In the genomic region with DNA sequence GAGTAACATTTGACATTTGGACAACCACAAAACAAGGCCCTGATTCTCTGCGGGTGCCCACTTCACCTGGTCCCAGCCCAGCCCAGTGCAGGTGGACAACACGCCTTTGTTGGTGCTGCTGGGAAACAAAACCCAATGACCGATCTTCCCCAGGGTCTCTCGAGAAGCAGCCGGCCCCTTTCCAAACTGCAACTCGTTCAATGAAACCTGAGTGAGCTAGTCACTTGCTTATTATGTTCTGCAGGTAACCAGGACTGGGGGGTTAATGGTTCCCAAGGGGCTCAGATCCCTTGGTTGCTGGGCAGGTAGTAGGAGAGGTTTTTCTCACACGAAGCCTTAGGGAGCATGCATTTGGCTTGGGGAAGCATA, we compare ENCODE assay signal across 28 cellular contexts. TPM values are rescaled to one million over a fixed set of nuclear protein-coding genes. Genes with fewer than 3 reads are reported as not detected.
DNase-seq lines count a peak whose midpoint lies in the region; ATAC-seq, FAIRE-seq and TF ChIP-seq lines count a peak whose summit lies in the region.
"Had no signal": no experiment of that assay in that cellular context is flagged by ENCODE, and none has a peak within 500 bp of the region (broad histone marks: within the 10 kb centered on the region; RNA-seq: fewer than 3 reads in every experiment).

No MANE protein-coding gene starts in this region.

- CTCF ChIA-PET in K562 (lab: Yijun Ruan, JAX; ENCODE audit: low intra/inter-chr PET ratio): interaction anchor here (1.1 kb wide), 1 partner anchor 98 kb away, joined by 3 read pairs; no protein-coding TSS in a partner anchor
- CTCF ChIA-PET in activated CD4-positive, alpha-beta T cell treated with anti-CD3 and anti-CD28 coated beads for 36 hours (lab: Charles Lee): interaction anchor here (0.8 to 1.1 kb wide), 3 partner anchors 48 to 116 kb away, joined by 3 to 8 read pairs (median 3); no protein-coding TSS in a partner anchor

- no peak overlapping the region for H3K27ac Mint-ChIP-seq in activated CD4-positive, alpha-beta T cell treated with anti-CD3 and anti-CD28 coated beads for 36 hours
- H3K27ac Mint-ChIP-seq: activated naive CD4-positive, alpha-beta T cell treated with anti-CD3 and anti-CD28 coated beads for 36 hours; natural killer cell had no signal

- intact Hi-C loops in K562 (cut with micrococcal nuclease) (no loop called here), right lobe of liver (cut with DNase I) (no loop called here), thyroid gland (cut with DNase I) (no loop called here)
- intact Hi-C loops in activated CD4-positive, alpha-beta T cell treated with anti-CD3 and anti-CD28 coated beads for 36 hours (cut with DNase I, micrococcal nuclease): no loop called here

- H3K9me3 ChIP-seq in K562 (replicated peaks; ENCODE audit: control insufficient read depth, insufficient read depth, low read depth, low read length) (no peaks in the 10 kb centered on the region), right lobe of liver (no peaks in the 10 kb centered on the region), thyroid gland (no peaks in the 10 kb centered on the region)
- H3K9me3 ChIP-seq: A549, prostate gland, SJCRH30, stomach had no signal

- under 1% methylated on average over 7 of the region's 7 CpGs for WGBS in K562 (ENCODE audit: insufficient coverage, low coverage, missing lambda C conversion rate)
- 93% methylated on average over 5 of the region's 7 CpGs for WGBS in right lobe of liver (ENCODE audit: insufficient coverage, low coverage, low lambda C conversion rate, missing lambda C conversion rate)
- 76 to 85% methylated on average over 7 of the region's 7 CpGs for WGBS in thyroid gland, 2 donors

- no peak overlapping the region for H3K4me2 ChIP-seq in K562 (ENCODE audit: insufficient read depth, low read length)

- H3K4me1 ChIP-seq in K562 (replicated peaks in 1 of 2; ENCODE audit: control insufficient read depth in 2 of 2, insufficient read depth in 2 of 2, low read length in 2 of 2): no peaks in the 10 kb centered on the region
- no peaks in the 10 kb centered on the region for H3K4me1 ChIP-seq in right lobe of liver
- H3K4me1 ChIP-seq in thyroid gland: peaks cover 3 to 41% of the 10 kb centered on the region in 2 donors
- H3K4me1 ChIP-seq: SJCRH30 had no signal

- no peak for FAIRE-seq in K562 (lab: Jason Lieb, UNC)
- FAIRE-seq: A549, islet of Langerhans, urothelium cell line had no signal

- DNase-seq in NCI-H1436 (lab: John Stamatoyannopoulos, UW): peak; percentile 27
- DNase-seq in NCI-H1436 treated with DMSO at 0.1 percent for 48 hours (lab: John Stamatoyannopoulos, UW): no peak
- no peak for DNase-seq in K562 (ENCODE audit: extremely low read depth in 1 of 4, low spot score in 3 of 4)
- peak in 2 of 3 donors; percentile 11 to 20 for DNase-seq in right lobe of liver
- DNase-seq in thyroid gland: no peak
- no peak for DNase-seq in GM20000 (ENCODE audit: low spot score)
- no peak for DNase-seq in nucleus accumbens (lab: John Stamatoyannopoulos, UW)
- no peak for DNase-seq in activated CD4-positive, alpha-beta T cell treated with anti-CD3 and anti-CD28 coated beads for 36 hours
- DNase-seq: activated CD4-positive, alpha-beta T cell treated with anti-CD3 and anti-CD28 coated beads, Interleukin-2, amount 50 U/mL, for 4 hours; activated naive CD4-positive, alpha-beta T cell treated with anti-CD3 and anti-CD28 coated beads for 36 hours; activated T-cell treated with anti-CD3 and anti-CD28 coated beads for 4 hours; Calu3; hippocampal formation; natural killer cell; NCI-H82; stimulated activated CD4-positive, alpha-beta T cell treated with anti-CD3 and anti-CD28 coated beads, Interleukin-4, amount 100 ng/mL, for 1 hour; T-helper 2 cell had no signal

- TF ChIP-seq CTCF in K562 (IDR thresholded peaks at IDR 0.05 in 2 of 3, conservative IDR thresholded peaks at IDR 0.05 in 1 of 3; ENCODE audit: insufficient read depth in 2 of 3, low read depth in 1 of 3, low read length in 3 of 3) (no peak), right lobe of liver (IDR thresholded peaks at IDR 0.05) (no peak), thyroid gland (IDR thresholded peaks at IDR 0.05) (no peak), GM20000 (IDR thresholded peaks at IDR 0.05; ENCODE audit: extremely low read depth, missing control alignments) (no peak)

- H3K79me2 ChIP-seq in K562 (ENCODE audit: control insufficient read depth, insufficient read depth, low read length): no peaks in the 10 kb centered on the region

- no peak for ATAC-seq in K562
- no peak for ATAC-seq in right lobe of liver
- no peak for ATAC-seq in activated CD4-positive, alpha-beta T cell treated with anti-CD3 and anti-CD28 coated beads for 36 hours
- ATAC-seq: A549, natural killer cell had no signal

- H3K36me3 Mint-ChIP-seq in activated CD4-positive, alpha-beta T cell treated with anti-CD3 and anti-CD28 coated beads for 36 hours (ENCODE audit: low read depth): no peaks in the 10 kb centered on the region
- H3K36me3 Mint-ChIP-seq: natural killer cell had no signal

- H3K4me3 ChIP-seq in K562 (no peak overlapping the region), right lobe of liver (no peak overlapping the region), thyroid gland (replicated peaks in 1 of 3) (no peak overlapping the region)
- H3K4me3 ChIP-seq: A549, prostate gland, SJCRH30, skin epidermis, stomach had no signal

- peaks cover 15% of the 10 kb centered on the region for H3K4me1 Mint-ChIP-seq in activated CD4-positive, alpha-beta T cell treated with anti-CD3 and anti-CD28 coated beads for 36 hours

- no peak overlapping the region for H2AFZ ChIP-seq in K562 (ENCODE audit: low read depth, low read length)

- H3K27me3 ChIP-seq in K562 (ENCODE audit: control insufficient read depth in 2 of 2, insufficient read depth in 2 of 2, low read length in 2 of 2) (peaks cover 26 to 66% of the 10 kb centered on the region in 2 experiments), right lobe of liver (no peaks in the 10 kb centered on the region), thyroid gland (no peaks in the 10 kb centered on the region)
- H3K27me3 ChIP-seq: stomach had no signal

- POLR2A ChIA-PET in K562 (lab: Yijun Ruan, JAX): interaction anchor here (0.6 to 1.4 kb wide), 4 partner anchors 10 to 46 kb away, joined by 3 to 4 read pairs (median 3); no protein-coding TSS in a partner anchor
- POLR2A ChIA-PET in activated CD4-positive, alpha-beta T cell treated with anti-CD3 and anti-CD28 coated beads for 36 hours (lab: Charles Lee): no interaction called here

- in situ Hi-C loops in K562 (cut with MboI): no loop called here

- peaks cover 20% of the 10 kb centered on the region for H4K20me1 ChIP-seq in K562 (replicated peaks; ENCODE audit: control insufficient read depth, insufficient read depth, low read length)

- H3K9ac ChIP-seq in K562 (ENCODE audit: insufficient read depth in 1 of 2, low read depth in 2 of 2, low read length in 2 of 2): no peak overlapping the region

- TF ChIP-seq POLR2A in K562 (conservative IDR thresholded peaks at IDR 0.05) (no peak), right lobe of liver (IDR thresholded peaks at IDR 0.05) (no peak), thyroid gland (IDR thresholded peaks at IDR 0.05) (no peak)

- no peaks in the 10 kb centered on the region for H3K9me3 Mint-ChIP-seq in activated CD4-positive, alpha-beta T cell treated with anti-CD3 and anti-CD28 coated beads for 36 hours (ENCODE audit: low read depth)
- H3K9me3 Mint-ChIP-seq: activated naive CD4-positive, alpha-beta T cell treated with anti-CD3 and anti-CD28 coated beads for 36 hours; natural killer cell had no signal

- H3K36me3 ChIP-seq in K562 (ENCODE audit: control insufficient read depth, insufficient read depth, low read length) (no peaks in the 10 kb centered on the region), right lobe of liver (no peaks in the 10 kb centered on the region), thyroid gland (no peaks in the 10 kb centered on the region)
- H3K36me3 ChIP-seq: prostate gland, SJCRH30, stomach, WERI-Rb-1 had no signal

- H3K27ac ChIP-seq in K562 (ENCODE audit: extremely low read depth, low read depth, low read length) (no peak overlapping the region), right lobe of liver (no peak overlapping the region), thyroid gland (peak overlapping the region in 2 of 3 donors; percentile 18 to 70)
- H3K27ac ChIP-seq: A549, SJCRH30, WERI-Rb-1 had no signal

- BruUV-seq in K562 (replicated peaks; lab: Mats Ljungman, UMichigan): no TSS peak

- peaks cover 2% of the 10 kb centered on the region for H3K9me1 ChIP-seq in K562 (ENCODE audit: control insufficient read depth, insufficient read depth, low read length)

- H3K27me3 Mint-ChIP-seq in activated CD4-positive, alpha-beta T cell treated with anti-CD3 and anti-CD28 coated beads for 36 hours: no peaks in the 10 kb centered on the region

- TF ChIP-seq EP300 in K562 (IDR thresholded peaks at IDR 0.05; ENCODE audit: low read length): no peak

- no peak for TF ChIP-seq RAD21 in K562 (CRISPR knock-in tag; conservative IDR thresholded peaks at IDR 0.05 in 1 of 2, IDR thresholded peaks at IDR 0.05 in 1 of 2)

- H3K4me3 Mint-ChIP-seq in activated CD4-positive, alpha-beta T cell treated with anti-CD3 and anti-CD28 coated beads for 36 hours: no peak overlapping the region
- H3K4me3 Mint-ChIP-seq: activated naive CD4-positive, alpha-beta T cell treated with anti-CD3 and anti-CD28 coated beads for 36 hours; natural killer cell had no signal

RNA-seq across cellular contexts. Expression of a gene that starts 42.9 kb away (rescaled TPM):
- not detected in 2 replicates for total RNA-seq in K562 (2011; cell fraction: chromatin; rRNA removed; ENCODE audit: low replicate concordance)
- total RNA-seq in K562 (2011; cell fraction: nucleolus; rRNA removed): not detected in 2 replicates
- not detected in 2 replicates for total RNA-seq in K562 (2011; cell fraction: nucleoplasm; rRNA removed)
- 0.12 TPM in 1 of 2 replicates, not detected in the other for total RNA-seq in K562 (2014; rRNA removed)
- not detected in 2 replicates for total RNA-seq in K562 (2014; rRNA removed; fragmentation: Illumina TruSeq; extraction: Trizol)
- total RNA-seq in K562 (2015; rRNA removed; fragmentation: Illumina TruSeq; extraction: Trizol): 0.04 and 0.08 TPM in 2 replicates
- 0.07 and 0.09 TPM in 2 replicates for total RNA-seq in K562 (2021)
- not detected in 2 replicates for polyA plus RNA-seq in K562 (2011; rRNA removed)
- not detected in 2 replicates for polyA plus RNA-seq in K562 (2011; cell fraction: cytosol; rRNA removed)
- not detected in 2 replicates for polyA plus RNA-seq in K562 (2011; cell fraction: nucleus; rRNA removed)
- 0.07 TPM in 1 of 2 replicates, not detected in the other for polyA plus RNA-seq in K562 (2012)
- not detected in 2 replicates for polyA plus RNA-seq in K562 (2014; fragmentation: Illumina TruSeq; extraction: Trizol)
- not detected for polyA plus RNA-seq in K562 (2014; fragmentation: Nextera tagmentation; extraction: Ambion mirVana)
- not detected in 2 replicates for polyA plus RNA-seq in K562 (2014; rRNA removed)
- polyA minus RNA-seq in K562 (2011; rRNA and poly(A)+ RNA removed): not detected in 2 replicates
- not detected in 2 replicates for polyA minus RNA-seq in K562 (2011; cell fraction: cytosol; rRNA and poly(A)+ RNA removed)
- polyA minus RNA-seq in K562 (2011; cell fraction: nucleus; rRNA and poly(A)+ RNA removed): not detected in 2 replicates
- 1 to 10 TPM; 3.3 to 9.8 (median 4.8) TPM for total RNA-seq in right lobe of liver
- 10 to 100 TPM; 13.8 to 34.1 (median 18.9) TPM for total RNA-seq in thyroid gland
- total RNA-seq in activated CD4-positive, alpha-beta T cell treated with anti-CD3 and anti-CD28 coated beads for 36 hours: 10 to 100 TPM; 11.6 to 16.3 TPM

RNA-seq across cellular contexts. Expression of a gene that starts 53.4 kb away (rescaled TPM):
- total RNA-seq in K562 (2011; cell fraction: chromatin; rRNA removed; ENCODE audit: low replicate concordance): not detected in 2 replicates
- not detected in 2 replicates for total RNA-seq in K562 (2011; cell fraction: nucleolus; rRNA removed)
- not detected in 2 replicates for total RNA-seq in K562 (2011; cell fraction: nucleoplasm; rRNA removed)
- total RNA-seq in K562 (2014; rRNA removed) (not detected in 2 replicates), K562 (2014; rRNA removed; fragmentation: Illumina TruSeq; extraction: Trizol) (not detected in 2 replicates), K562 (2015; rRNA removed; fragmentation: Illumina TruSeq; extraction: Trizol) (not detected in 2 replicates), K562 (2021) (0.72 and 0.78 TPM in 2 replicates), right lobe of liver (1 to 10 TPM in 5 of 6 experiments, under 1 TPM in 1; 0.88 to 6.8 (median 2.5) TPM), thyroid gland (1,000 to 10,000 TPM in 2 of 4 donors, 100 to 1,000 TPM in 2; 246 to 4,817 (median 914) TPM)
- polyA plus RNA-seq in K562 (2011; rRNA removed) (0.07 TPM in 1 of 2 replicates, not detected in the other), K562 (2014; fragmentation: Illumina TruSeq; extraction: Trizol) (not detected in 2 replicates), K562 (2014; fragmentation: Nextera tagmentation; extraction: Ambion mirVana) (not detected), K562 (2014; rRNA removed) (not detected in 2 replicates)
- polyA plus RNA-seq in K562 (2011; cell fraction: cytosol; rRNA removed): not detected in 2 replicates
- polyA plus RNA-seq in K562 (2011; cell fraction: nucleus; rRNA removed): not detected in 2 replicates
- 0.22 TPM in 1 of 2 replicates, not detected in the other for polyA plus RNA-seq in K562 (2012)
- polyA minus RNA-seq in K562 (2011; rRNA and poly(A)+ RNA removed): not detected in 2 replicates
- polyA minus RNA-seq in K562 (2011; cell fraction: cytosol; rRNA and poly(A)+ RNA removed): not detected in 2 replicates
- not detected in 2 replicates for polyA minus RNA-seq in K562 (2011; cell fraction: nucleus; rRNA and poly(A)+ RNA removed)
- total RNA-seq in activated CD4-positive, alpha-beta T cell treated with anti-CD3 and anti-CD28 coated beads for 36 hours: not detected
- total RNA-seq: activated naive CD4-positive, alpha-beta T cell treated with anti-CD3 and anti-CD28 coated beads for 36 hours; Calu3; G401; MCF 10A; natural killer cell had no signal
- polyA plus RNA-seq: BJ had no signal

Comparison
In these comparisons a context has a peak if more than half of its experiments do, and no peak if none do; other contexts are left out.
1. DNase-seq: peak in NCI-H1436 (single experiment) and right lobe of liver (2 of 3); none in NCI-H1436 treated with DMSO at 0.1 percent for 48 hours (single experiment), K562 (0 of 4), thyroid gland (0 of 2), GM20000 (single experiment), nucleus accumbens (0 of 56) and activated CD4-positive, alpha-beta T cell treated with anti-CD3 and anti-CD28 coated beads for 36 hours (single experiment).
2. H3K27ac ChIP-seq: peak in thyroid gland (2 of 3); none in K562 (single experiment) and right lobe of liver (0 of 3).
3. RNA of a gene that starts 53.4 kb away (total RNA-seq): 246 to 4,817 TPM in thyroid gland; 0.88 to 6.8 TPM in right lobe of liver, 0.72 to 0.78 TPM in K562 and not detected in activated CD4-positive, alpha-beta T cell treated with anti-CD3 and anti-CD28 coated beads for 36 hours; every median in the first group is over 10 times any median in the second.